8 cellular contexts compared by ENCODE assay signal in genomic region chr3:183099838-183100204, GRCh38. TPM values are rescaled to one million over a fixed set of nuclear protein-coding genes. Genes with fewer than 3 reads are reported as not detected.
DNase-seq lines count a peak whose midpoint lies in the region; ATAC-seq and TF ChIP-seq lines count a peak whose summit lies in the region.

No MANE protein-coding gene starts in this region.

- H3K9me3 ChIP-seq in Peyer's patch = no peaks in the 10 kb centered on the region

- peaks cover 46% of the 10 kb centered on the region for H3K4me1 Mint-ChIP-seq in stimulated activated naive CD8-positive, alpha-beta T cell treated with anti-CD3 and anti-CD28 coated beads, Interleukin-15, amount 100 ng/mL, for 72 hours

- no peaks in the 10 kb centered on the region for H3K27me3 Mint-ChIP-seq in stimulated activated naive CD8-positive, alpha-beta T cell treated with anti-CD3 and anti-CD28 coated beads, Interleukin-15, amount 100 ng/mL, for 72 hours

- DNase-seq in NOMO-1 treated with DMSO at 0.1 percent for 48 hours (lab: John Stamatoyannopoulos, UW; ENCODE audit: unreplicated experiment) (peak; percentile 88), NOMO-1 treated with dmso at 0.1 percent for 144 hours (lab: John Stamatoyannopoulos, UW; ENCODE audit: unreplicated experiment) (no peak), Peyer's patch (no peak), foreskin fibroblast (no peak), cortex of kidney (lab: John Stamatoyannopoulos, UW) (no peak), NCI-H226 (no peak)
- no peak for DNase-seq in stimulated activated naive CD8-positive, alpha-beta T cell treated with anti-CD3 and anti-CD28 coated beads, Interleukin-15, amount 100 ng/mL, for 72 hours

- H3K36me3 ChIP-seq in Peyer's patch = no peaks in the 10 kb centered on the region

- TF ChIP-seq CTCF in Peyer's patch (IDR thresholded peaks at IDR 0.05) (no peak), foreskin fibroblast (IDR thresholded peaks at IDR 0.05; ENCODE audit: low read depth, low read length) (no peak)

- no peak for ATAC-seq in stimulated activated naive CD8-positive, alpha-beta T cell treated with anti-CD3 and anti-CD28 coated beads, Interleukin-15, amount 100 ng/mL, for 72 hours
- ATAC-seq in HG02678 (IDR thresholded peaks at IDR 0.05; ENCODE audit: unreplicated experiment) = no peak

- H3K4me1 ChIP-seq in Peyer's patch = peaks cover 0 to 18% (median 2%) of the 10 kb centered on the region in 4 donors

- no peaks in the 10 kb centered on the region for H3K9me3 Mint-ChIP-seq in stimulated activated naive CD8-positive, alpha-beta T cell treated with anti-CD3 and anti-CD28 coated beads, Interleukin-15, amount 100 ng/mL, for 72 hours

- no peaks in the 10 kb centered on the region for H3K27me3 ChIP-seq in Peyer's patch

- H3K27ac Mint-ChIP-seq in stimulated activated naive CD8-positive, alpha-beta T cell treated with anti-CD3 and anti-CD28 coated beads, Interleukin-15, amount 100 ng/mL, for 72 hours = peak overlapping the region; percentile 97 to 99

- TF ChIP-seq POLR2A in Peyer's patch (IDR thresholded peaks at IDR 0.05) = no peak

- H3K27ac ChIP-seq in Peyer's patch = peak overlapping the region; percentile 82 to 88 (median 86)

- H3K4me3 ChIP-seq in Peyer's patch (peak overlapping the region; percentile 77 to 96 (median 82)), foreskin fibroblast (ENCODE audit: low read depth in 1 of 2, low read length in 2 of 2) (peak overlapping the region; percentile 65 to 94)

- peak overlapping the region; percentile 92 to 97 for H3K4me3 Mint-ChIP-seq in stimulated activated naive CD8-positive, alpha-beta T cell treated with anti-CD3 and anti-CD28 coated beads, Interleukin-15, amount 100 ng/mL, for 72 hours

RNA-seq across cellular contexts. Expression of gene MCCC1, which starts 0.5 kb away (rescaled TPM):
- 10 to 100 TPM; 20.3 to 57.8 (median 21.9) TPM for total RNA-seq in Peyer's patch
